In the genomic region with DNA sequence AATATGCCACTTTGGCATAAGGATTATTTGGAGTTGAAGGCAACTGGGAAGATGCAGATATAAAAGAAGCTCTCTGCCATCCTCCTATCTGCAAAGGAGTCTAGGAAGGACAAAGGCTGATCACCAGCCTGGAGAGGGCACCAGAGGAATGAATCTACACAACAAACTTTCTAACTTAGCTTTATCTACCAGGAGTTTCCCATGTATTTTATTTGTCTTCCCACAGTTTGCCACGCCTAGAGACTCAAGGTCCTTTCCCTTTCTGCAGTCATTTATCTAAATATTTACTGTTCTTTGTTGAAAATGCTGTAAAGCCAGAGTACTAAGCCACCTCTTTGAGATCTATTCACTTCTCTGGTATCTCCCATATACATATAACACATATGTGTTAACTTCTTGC, we compare ENCODE assay signal across 8 cellular contexts.
DNase-seq lines count a peak whose midpoint lies in the region; ATAC-seq and TF ChIP-seq lines count a peak whose summit lies in the region.

No MANE protein-coding gene starts in this region.

- H3K27me3 Mint-ChIP-seq in activated naive CD4-positive, alpha-beta T cell treated with anti-CD3 and anti-CD28 coated beads, Interleukin-2, amount 10 ng/mL, durations not matched to agents 7 days and 5 days = peaks cover 22% of the 10 kb centered on the region

- peak; percentile 85 for ATAC-seq in RWPE2 (ENCODE audit: low read depth)
- ATAC-seq in HG03159 (IDR thresholded peaks at IDR 0.05; ENCODE audit: unreplicated experiment) = no peak
- no peak for ATAC-seq in HG02973 (IDR thresholded peaks at IDR 0.05; ENCODE audit: unreplicated experiment)

- intact Hi-C loops in tibial artery (cut with DNase I; ENCODE audit: low total_unique reads) = no loop called here

- H3K4me3 ChIP-seq in RWPE2 (ENCODE audit: severe bottlenecking) (no peak overlapping the region), tibial artery (no peak overlapping the region)

- H3K27ac Mint-ChIP-seq in activated naive CD4-positive, alpha-beta T cell treated with anti-CD3 and anti-CD28 coated beads, Interleukin-2, amount 10 ng/mL, durations not matched to agents 7 days and 5 days = no peak overlapping the region

- no peaks in the 10 kb centered on the region for H3K36me3 ChIP-seq in RWPE2 (ENCODE audit: low read depth)
- no peaks in the 10 kb centered on the region for H3K36me3 ChIP-seq in tibial artery

- CTCF ChIA-PET in activated naive CD4-positive, alpha-beta T cell treated with anti-CD3 and anti-CD28 coated beads, Interleukin-2, amount 10 ng/mL, durations not matched to agents 7 days and 5 days (lab: Charles Lee) = interaction anchor here (0.9 to 2.1 kb wide), 9 partner anchors 12 to 147 kb away, joined by 3 to 11 read pairs (median 4); no protein-coding TSS in a partner anchor

- no peaks in the 10 kb centered on the region for H3K9me3 ChIP-seq in RWPE2 (ENCODE audit: severe bottlenecking)
- no peaks in the 10 kb centered on the region for H3K9me3 ChIP-seq in tibial artery

- H3K27ac ChIP-seq in RWPE2 (ENCODE audit: poor library complexity, severe bottlenecking) (no peak overlapping the region), tibial artery (no peak overlapping the region)

- H3K4me1 ChIP-seq in RWPE2 (ENCODE audit: insufficient read depth, poor library complexity, severe bottlenecking) (peaks cover 6% of the 10 kb centered on the region), tibial artery (peaks cover 0 to 12% (median 3%) of the 10 kb centered on the region in 4 donors)

- H3K36me3 Mint-ChIP-seq in activated naive CD4-positive, alpha-beta T cell treated with anti-CD3 and anti-CD28 coated beads, Interleukin-2, amount 10 ng/mL, durations not matched to agents 7 days and 5 days = no peaks in the 10 kb centered on the region

- H3K4me1 Mint-ChIP-seq in activated naive CD4-positive, alpha-beta T cell treated with anti-CD3 and anti-CD28 coated beads, Interleukin-2, amount 10 ng/mL, durations not matched to agents 7 days and 5 days = no peaks in the 10 kb centered on the region

- peak; percentile 83 for TF ChIP-seq CTCF in RWPE2 (IDR thresholded peaks at IDR 0.05; ENCODE audit: poor library complexity, severe bottlenecking)
- TF ChIP-seq CTCF in tibial artery (IDR thresholded peaks at IDR 0.05) = peak; percentile 23 to 31

- H3K4me3 Mint-ChIP-seq in activated naive CD4-positive, alpha-beta T cell treated with anti-CD3 and anti-CD28 coated beads, Interleukin-2, amount 10 ng/mL, durations not matched to agents 7 days and 5 days = no peak overlapping the region

- DNase-seq in activated naive CD4-positive, alpha-beta T cell treated with anti-CD3 and anti-CD28 coated beads, Interleukin-2, amount 10 ng/mL, durations not matched to agents 7 days and 5 days = peak; percentile 37
- no peak for DNase-seq in activated naive CD4-positive, alpha-beta T cell treated with Interleukin-2 at 50 U/mL for 16 hours
- DNase-seq in RWPE2 (ENCODE audit: low spot score) (no peak), globus pallidus (ENCODE audit: low spot score) (peak; percentile 30), tibial artery (peak in 1 of 2 donors; percentile 41), NCI-H2107 treated with DMSO at 0.1 percent for 48 hours (lab: John Stamatoyannopoulos, UW; ENCODE audit: unreplicated experiment) (no peak)

- H3K27me3 ChIP-seq in RWPE2 (ENCODE audit: insufficient read depth, poor library complexity, severe bottlenecking) (no peaks in the 10 kb centered on the region), tibial artery (no peaks in the 10 kb centered on the region)

- no peaks in the 10 kb centered on the region for H3K9me3 Mint-ChIP-seq in activated naive CD4-positive, alpha-beta T cell treated with anti-CD3 and anti-CD28 coated beads, Interleukin-2, amount 10 ng/mL, durations not matched to agents 7 days and 5 days

Comparison
In these comparisons a context has a peak if more than half of its experiments do, and no peak if none do; other contexts are left out.
1. DNase-seq: peak in activated naive CD4-positive, alpha-beta T cell treated with anti-CD3 and anti-CD28 coated beads, Interleukin-2, amount 10 ng/mL, durations not matched to agents 7 days and 5 days (single experiment) and globus pallidus (single experiment); none in activated naive CD4-positive, alpha-beta T cell treated with Interleukin-2 at 50 U/mL for 16 hours (single experiment), RWPE2 (single experiment) and NCI-H2107 treated with DMSO at 0.1 percent for 48 hours (single experiment).